ENCODE assay signal across 11 cellular contexts in genomic region chr22:45064313-45065268, GRCh38. TPM values are rescaled to one million over a fixed set of nuclear protein-coding genes. Genes with fewer than 3 reads are reported as not detected.
DNase-seq lines count a peak whose midpoint lies in the region; ATAC-seq and TF ChIP-seq lines count a peak whose summit lies in the region.
"Had no signal": no experiment of that assay in that cellular context is flagged by ENCODE, and none has a peak within 500 bp of the region (broad histone marks: within the 10 kb centered on the region; RNA-seq: fewer than 3 reads in every experiment).

No MANE protein-coding gene starts in this region.

- no peaks in the 10 kb centered on the region for H3F3A ChIP-seq in SK-N-SH (replicated peaks; ENCODE audit: insufficient read depth)

- H3K4me3 ChIP-seq in SK-N-SH (ENCODE audit: low read depth in 2 of 2, low read length in 1 of 2), result no peak overlapping the region
- H3K4me3 ChIP-seq: esophagus squamous epithelium had no signal

- H3K27me3 ChIP-seq in SK-N-SH (ENCODE audit: insufficient read depth), result no peaks in the 10 kb centered on the region; the same call in 1 of the 2 replicates

- ATAC-seq in SK-N-SH treated with all-trans-retinoic acid at 6 μM for 48 hours (no peak), HG03342 (IDR thresholded peaks at IDR 0.05; ENCODE audit: unreplicated experiment) (no peak)
- peak; percentile 77 for ATAC-seq in stimulated activated memory B cell treated with anti-CD40 and anti-IgM and Interleukin-4, amounts not matched to agents 10 μg/mL and 1 μg/mL and 100 μg/mL, for 72 hours

- no peak overlapping the region for H3K27ac Mint-ChIP-seq in activated CD4-positive, alpha-beta memory T cell treated with anti-CD3 and anti-CD28 coated beads, Interleukin-2, amount 10 ng/mL, durations not matched to agents 7 days and 5 days
- H3K27ac Mint-ChIP-seq in stimulated activated memory B cell treated with anti-CD40 and anti-IgM and Interleukin-4, amounts not matched to agents 10 μg/mL and 1 μg/mL and 100 μg/mL, for 72 hours, result no peak overlapping the region

- no peaks in the 10 kb centered on the region for H3K79me2 ChIP-seq in SK-N-SH (ENCODE audit: insufficient read depth)

- no peak for TF ChIP-seq RAD21 in SK-N-SH (IDR thresholded peaks at IDR 0.05; ENCODE audit: low read length)

- POLR2A ChIA-PET in SK-N-SH (lab: Yijun Ruan, JAX), result no interaction called here
- POLR2A ChIA-PET in activated CD4-positive, alpha-beta memory T cell treated with anti-CD3 and anti-CD28 coated beads, Interleukin-2, amount 10 ng/mL, durations not matched to agents 7 days and 5 days (lab: Charles Lee), result no interaction called here

- no peak for DNase-seq in SK-N-SH
- peak; percentile 47 for DNase-seq in activated CD4-positive, alpha-beta memory T cell treated with anti-CD3 and anti-CD28 coated beads, Interleukin-2, amount 10 ng/mL, durations not matched to agents 7 days and 5 days
- DNase-seq in fibroblast of the conjunctiva (ENCODE audit: low read depth), result peak; percentile 13
- DNase-seq in NCI-H2171 (lab: John Stamatoyannopoulos, UW), result no peak
- DNase-seq in NCI-H748 treated with DMSO at 0.1 percent for 48 hours (lab: John Stamatoyannopoulos, UW), result no peak
- DNase-seq: 8988T, esophagus squamous epithelium, SIG-M5 had no signal

- no peak overlapping the region for H3K9ac ChIP-seq in SK-N-SH

- TF ChIP-seq EP300 in SK-N-SH (IDR thresholded peaks at IDR 0.05; ENCODE audit: borderline replicate concordance in 1 of 2, low read depth in 1 of 2, low read length in 1 of 2), result no peak

- no peak overlapping the region for H2AFZ ChIP-seq in SK-N-SH (ENCODE audit: low read depth)

- no peaks in the 10 kb centered on the region for H3K36me3 ChIP-seq in SK-N-SH (replicated peaks in 1 of 2; ENCODE audit: control insufficient read depth in 1 of 2, insufficient read depth in 2 of 2, low read length in 1 of 2)
- H3K36me3 ChIP-seq: esophagus squamous epithelium had no signal

- CTCF ChIA-PET in SK-N-SH (lab: Yijun Ruan, JAX), result interaction anchor here (1.0 kb wide), 2 partner anchors 15 to 31 kb away, joined by 3 read pairs; no protein-coding TSS in a partner anchor
- CTCF ChIA-PET in activated CD4-positive, alpha-beta memory T cell treated with anti-CD3 and anti-CD28 coated beads, Interleukin-2, amount 10 ng/mL, durations not matched to agents 7 days and 5 days (lab: Charles Lee), result no interaction called here

- TF ChIP-seq CTCF in SK-N-SH (IDR thresholded peaks at IDR 0.05), result no peak

- no peaks in the 10 kb centered on the region for H4K20me1 ChIP-seq in SK-N-SH (ENCODE audit: insufficient read depth)

- no peaks in the 10 kb centered on the region for H3K9me3 Mint-ChIP-seq in activated CD4-positive, alpha-beta memory T cell treated with anti-CD3 and anti-CD28 coated beads, Interleukin-2, amount 10 ng/mL, durations not matched to agents 7 days and 5 days
- peaks cover 9% of the 10 kb centered on the region for H3K9me3 Mint-ChIP-seq in stimulated activated memory B cell treated with anti-CD40 and anti-IgM and Interleukin-4, amounts not matched to agents 10 μg/mL and 1 μg/mL and 100 μg/mL, for 72 hours

- H3K27ac ChIP-seq in SK-N-SH (ENCODE audit: low read depth in 2 of 2, low read length in 1 of 2), result no peak overlapping the region
- H3K27ac ChIP-seq: esophagus squamous epithelium had no signal

- peaks cover 6% of the 10 kb centered on the region for H3K27me3 Mint-ChIP-seq in activated CD4-positive, alpha-beta memory T cell treated with anti-CD3 and anti-CD28 coated beads, Interleukin-2, amount 10 ng/mL, durations not matched to agents 7 days and 5 days
- H3K27me3 Mint-ChIP-seq in stimulated activated memory B cell treated with anti-CD40 and anti-IgM and Interleukin-4, amounts not matched to agents 10 μg/mL and 1 μg/mL and 100 μg/mL, for 72 hours, result peaks cover 38% of the 10 kb centered on the region

- no peaks in the 10 kb centered on the region for H3K9me3 ChIP-seq in SK-N-SH
- H3K9me3 ChIP-seq: esophagus squamous epithelium had no signal

- H3K4me3 Mint-ChIP-seq in activated CD4-positive, alpha-beta memory T cell treated with anti-CD3 and anti-CD28 coated beads, Interleukin-2, amount 10 ng/mL, durations not matched to agents 7 days and 5 days, result no peak overlapping the region
- H3K4me3 Mint-ChIP-seq in stimulated activated memory B cell treated with anti-CD40 and anti-IgM and Interleukin-4, amounts not matched to agents 10 μg/mL and 1 μg/mL and 100 μg/mL, for 72 hours, result no peak overlapping the region

- H3K9me2 ChIP-seq in SK-N-SH, result no peaks in the 10 kb centered on the region

- H3K4me2 ChIP-seq in SK-N-SH, result no peak overlapping the region

- H3K4me1 Mint-ChIP-seq in activated CD4-positive, alpha-beta memory T cell treated with anti-CD3 and anti-CD28 coated beads, Interleukin-2, amount 10 ng/mL, durations not matched to agents 7 days and 5 days, result peaks cover 14% of the 10 kb centered on the region
- peaks cover 10% of the 10 kb centered on the region for H3K4me1 Mint-ChIP-seq in stimulated activated memory B cell treated with anti-CD40 and anti-IgM and Interleukin-4, amounts not matched to agents 10 μg/mL and 1 μg/mL and 100 μg/mL, for 72 hours

- no peaks in the 10 kb centered on the region for H3K36me3 Mint-ChIP-seq in activated CD4-positive, alpha-beta memory T cell treated with anti-CD3 and anti-CD28 coated beads, Interleukin-2, amount 10 ng/mL, durations not matched to agents 7 days and 5 days (ENCODE audit: low read depth)
- H3K36me3 Mint-ChIP-seq in stimulated activated memory B cell treated with anti-CD40 and anti-IgM and Interleukin-4, amounts not matched to agents 10 μg/mL and 1 μg/mL and 100 μg/mL, for 72 hours, result no peaks in the 10 kb centered on the region

- 42% methylated on average over 17 of the region's 18 CpGs for WGBS in SK-N-SH (ENCODE audit: low lambda C conversion rate)

- H3K4me1 ChIP-seq in SK-N-SH (ENCODE audit: control insufficient read depth in 1 of 2, insufficient read depth in 2 of 2, low read depth in 1 of 2, low read length in 1 of 2), result no peaks in the 10 kb centered on the region; a peak in 1 of 4 replicates
- H3K4me1 ChIP-seq: esophagus squamous epithelium had no signal

TF ChIP-seq in SK-N-SH, 30 proteins besides CTCF, POLR2A, EP300 and RAD21:
- TF ChIP-seq FOSL2 (IDR thresholded peaks at IDR 0.05; ENCODE audit: borderline replicate concordance, low read depth) (0 out of 2 replicates have a peak, but pooled peaks have one; percentile 4), MXI1 (IDR thresholded peaks at IDR 0.05; ENCODE audit: low read depth, low read length) (no peak)
TF ChIP-seq in SK-N-SH: peak in this region for 1.

TF ChIP-seq in SK-N-SH treated with all-trans-retinoic acid at 6 μM for 48 hours, 23 proteins besides CTCF, POLR2A, EP300 and RAD21 (continues in another document):
- no peak for TF ChIP-seq RARB (CRISPR knock-in tag; IDR thresholded peaks at IDR 0.05)
- no peak for TF ChIP-seq TSHZ2 (CRISPR knock-in tag; IDR thresholded peaks at IDR 0.05)
- TF ChIP-seq SNAI2 (CRISPR knock-in tag; IDR thresholded peaks at IDR 0.05), result no peak
- no peak for TF ChIP-seq GLIS3 (CRISPR knock-in tag; IDR thresholded peaks at IDR 0.05)
- no peak for TF ChIP-seq BACH2 (CRISPR knock-in tag; IDR thresholded peaks at IDR 0.05; ENCODE audit: borderline replicate concordance)
- no peak for TF ChIP-seq CSDC2 (CRISPR knock-in tag; IDR thresholded peaks at IDR 0.05)
- TF ChIP-seq TCF4 (CRISPR knock-in tag; IDR thresholded peaks at IDR 0.05; ENCODE audit: borderline replicate concordance), result no peak
- TF ChIP-seq ISL1 (CRISPR knock-in tag; IDR thresholded peaks at IDR 0.05), result no peak
- no peak for TF ChIP-seq OSR1 (CRISPR knock-in tag; IDR thresholded peaks at IDR 0.05)
- TF ChIP-seq ZFP30 (CRISPR knock-in tag; IDR thresholded peaks at IDR 0.05), result no peak
- no peak for TF ChIP-seq ZNF70 (CRISPR knock-in tag; IDR thresholded peaks at IDR 0.05)
- TF ChIP-seq PPARA (CRISPR knock-in tag; IDR thresholded peaks at IDR 0.05; ENCODE audit: borderline replicate concordance), result no peak
- no peak for TF ChIP-seq ARNTL (CRISPR knock-in tag; IDR thresholded peaks at IDR 0.05; ENCODE audit: borderline replicate concordance, low read depth)

RNA-seq across cellular contexts. Expression of gene PHF21B, which starts 54.8 kb away (rescaled TPM):
- polyA plus RNA-seq in SK-N-SH (2012; rRNA removed), result 0.76 and 0.96 TPM in 2 replicates
- 0.58 and 0.89 TPM in 2 replicates for polyA plus RNA-seq in SK-N-SH (2012; cell fraction: cytosol; rRNA removed)
- polyA plus RNA-seq in SK-N-SH (2012; cell fraction: nucleus; rRNA removed), result 0.97 and 1.2 TPM in 2 replicates
- total RNA-seq in activated CD4-positive, alpha-beta memory T cell treated with anti-CD3 and anti-CD28 coated beads, Interleukin-2, amount 10 ng/mL, durations not matched to agents 7 days and 5 days, result not detected

Comparison
In these comparisons a context has a peak if more than half of its experiments do, and no peak if none do; other contexts are left out.
1. DNase-seq: peak in activated CD4-positive, alpha-beta memory T cell treated with anti-CD3 and anti-CD28 coated beads, Interleukin-2, amount 10 ng/mL, durations not matched to agents 7 days and 5 days (single experiment) and fibroblast of the conjunctiva (single experiment); none in SK-N-SH (single experiment), NCI-H2171 (single experiment) and NCI-H748 treated with DMSO at 0.1 percent for 48 hours (single experiment).